1 cellular context compared by ENCODE assay signal in the genomic region with DNA sequence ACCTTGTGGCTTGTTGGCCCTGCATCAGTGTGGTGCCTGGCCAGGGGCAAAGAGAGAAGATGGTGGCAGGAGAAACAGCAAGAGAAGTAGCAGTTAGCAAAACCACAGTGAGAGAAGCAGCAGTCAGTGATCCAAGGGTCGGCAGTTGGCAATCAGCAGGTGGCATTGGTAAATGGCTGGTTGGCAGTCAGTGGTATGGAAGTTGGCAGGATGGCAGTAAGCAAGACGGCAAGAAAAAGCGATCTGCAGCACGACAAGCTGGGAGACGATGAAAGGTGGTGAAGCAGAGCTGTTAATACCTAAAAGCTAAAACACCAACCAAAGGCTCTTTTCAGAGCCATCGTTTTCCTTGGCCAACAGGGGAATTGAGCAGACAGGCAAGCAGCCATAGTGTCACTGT.
TF ChIP-seq lines count a peak whose summit lies in the region.

No MANE protein-coding gene starts in this region.

TF ChIP-seq in WTC11, 78 proteins besides CTCF, POLR2A, EP300 and RAD21 (continued from another document):
- TF ChIP-seq, protein P1, sequence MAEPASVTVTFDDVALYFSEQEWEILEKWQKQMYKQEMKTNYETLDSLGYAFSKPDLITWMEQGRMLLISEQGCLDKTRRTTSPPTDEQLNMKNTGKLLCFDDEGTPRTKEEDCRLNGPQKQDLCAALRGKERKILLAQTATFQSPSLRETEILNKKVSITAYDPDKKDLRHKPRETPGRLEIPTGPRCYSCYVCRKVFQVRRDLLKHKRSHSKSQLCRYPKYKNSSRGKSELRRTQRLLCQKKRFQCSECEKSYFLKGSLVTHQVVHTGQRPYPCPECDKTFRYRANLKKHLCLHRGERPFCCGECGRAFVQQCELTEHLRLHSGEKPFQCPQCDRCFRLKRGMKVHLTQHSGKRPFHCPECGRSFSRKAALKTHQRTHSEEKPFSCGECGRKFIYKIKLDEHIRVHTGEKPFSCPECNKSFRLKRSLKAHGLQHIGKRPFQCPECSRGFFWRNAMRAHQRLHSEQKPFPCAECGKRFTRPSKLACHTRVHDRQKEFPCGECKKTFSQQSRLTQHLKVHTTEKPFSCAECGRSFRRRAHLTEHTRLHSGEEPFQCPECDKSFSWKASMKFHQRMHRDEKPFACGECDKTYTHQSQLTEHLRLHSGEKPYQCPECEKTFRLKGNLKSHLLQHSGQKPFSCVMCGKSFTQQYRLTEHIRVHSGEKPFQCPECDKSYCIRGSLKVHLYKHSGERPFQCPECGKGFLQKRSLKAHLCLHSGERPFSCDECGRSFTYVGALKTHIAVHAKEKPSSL (CRISPR knock-in tag; conservative IDR thresholded peaks at IDR 0.05) = no peak
- TF ChIP-seq, protein P2, sequence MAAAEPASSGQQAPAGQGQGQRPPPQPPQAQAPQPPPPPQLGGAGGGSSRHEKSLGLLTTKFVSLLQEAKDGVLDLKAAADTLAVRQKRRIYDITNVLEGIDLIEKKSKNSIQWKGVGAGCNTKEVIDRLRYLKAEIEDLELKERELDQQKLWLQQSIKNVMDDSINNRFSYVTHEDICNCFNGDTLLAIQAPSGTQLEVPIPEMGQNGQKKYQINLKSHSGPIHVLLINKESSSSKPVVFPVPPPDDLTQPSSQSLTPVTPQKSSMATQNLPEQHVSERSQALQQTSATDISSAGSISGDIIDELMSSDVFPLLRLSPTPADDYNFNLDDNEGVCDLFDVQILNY (CRISPR knock-in tag; IDR thresholded peaks at IDR 0.05) = no peak
